1 cellular context compared by ENCODE assay signal in the genomic region with DNA sequence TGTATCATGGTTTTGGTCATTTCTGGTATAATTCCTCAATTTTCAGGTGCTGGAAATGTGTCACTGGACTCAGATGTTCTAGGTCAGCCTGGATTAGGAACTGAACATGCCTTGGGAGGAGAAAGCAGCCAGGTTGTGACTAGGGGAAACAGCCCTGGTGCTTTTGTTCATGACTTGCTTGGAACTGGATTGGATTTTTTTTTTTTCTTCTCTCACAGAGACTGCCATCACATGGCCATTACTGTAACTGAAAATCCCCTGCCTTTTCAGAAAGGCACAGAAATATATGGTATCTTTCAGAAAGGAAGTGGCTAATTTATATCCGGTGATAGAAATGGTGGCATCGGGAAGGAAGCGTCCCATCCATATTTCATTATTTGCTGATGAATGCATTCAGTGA.
TF ChIP-seq lines count a peak whose summit lies in the region.

No MANE protein-coding gene starts in this region.

TF ChIP-seq in GM12878, 131 proteins besides CTCF, POLR2A, EP300 and RAD21 (continued from another document):
- no peak for TF ChIP-seq PAX5 (IDR thresholded peaks at IDR 0.05; ENCODE audit: borderline replicate concordance, low read depth, low read length)
- peak; percentile 56 for TF ChIP-seq RUNX3 (IDR thresholded peaks at IDR 0.05; ENCODE audit: low read length)
- TF ChIP-seq, protein P1, sequence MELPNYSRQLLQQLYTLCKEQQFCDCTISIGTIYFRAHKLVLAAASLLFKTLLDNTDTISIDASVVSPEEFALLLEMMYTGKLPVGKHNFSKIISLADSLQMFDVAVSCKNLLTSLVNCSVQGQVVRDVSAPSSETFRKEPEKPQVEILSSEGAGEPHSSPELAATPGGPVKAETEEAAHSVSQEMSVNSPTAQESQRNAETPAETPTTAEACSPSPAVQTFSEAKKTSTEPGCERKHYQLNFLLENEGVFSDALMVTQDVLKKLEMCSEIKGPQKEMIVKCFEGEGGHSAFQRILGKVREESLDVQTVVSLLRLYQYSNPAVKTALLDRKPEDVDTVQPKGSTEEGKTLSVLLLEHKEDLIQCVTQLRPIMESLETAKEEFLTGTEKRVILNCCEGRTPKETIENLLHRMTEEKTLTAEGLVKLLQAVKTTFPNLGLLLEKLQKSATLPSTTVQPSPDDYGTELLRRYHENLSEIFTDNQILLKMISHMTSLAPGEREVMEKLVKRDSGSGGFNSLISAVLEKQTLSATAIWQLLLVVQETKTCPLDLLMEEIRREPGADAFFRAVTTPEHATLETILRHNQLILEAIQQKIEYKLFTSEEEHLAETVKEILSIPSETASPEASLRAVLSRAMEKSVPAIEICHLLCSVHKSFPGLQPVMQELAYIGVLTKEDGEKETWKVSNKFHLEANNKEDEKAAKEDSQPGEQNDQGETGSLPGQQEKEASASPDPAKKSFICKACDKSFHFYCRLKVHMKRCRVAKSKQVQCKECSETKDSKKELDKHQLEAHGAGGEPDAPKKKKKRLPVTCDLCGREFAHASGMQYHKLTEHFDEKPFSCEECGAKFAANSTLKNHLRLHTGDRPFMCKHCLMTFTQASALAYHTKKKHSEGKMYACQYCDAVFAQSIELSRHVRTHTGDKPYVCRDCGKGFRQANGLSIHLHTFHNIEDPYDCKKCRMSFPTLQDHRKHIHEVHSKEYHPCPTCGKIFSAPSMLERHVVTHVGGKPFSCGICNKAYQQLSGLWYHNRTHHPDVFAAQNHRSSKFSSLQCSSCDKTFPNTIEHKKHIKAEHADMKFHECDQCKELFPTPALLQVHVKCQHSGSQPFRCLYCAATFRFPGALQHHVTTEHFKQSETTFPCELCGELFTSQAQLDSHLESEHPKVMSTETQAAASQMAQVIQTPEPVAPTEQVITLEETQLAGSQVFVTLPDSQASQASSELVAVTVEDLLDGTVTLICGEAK (IDR thresholded peaks at IDR 0.05; ENCODE audit: borderline replicate concordance), result peak; percentile 45; the same call in 1 of the 2 replicates
- no peak for TF ChIP-seq TAF1 (IDR thresholded peaks at IDR 0.05; ENCODE audit: borderline replicate concordance, low read depth, low read length)
- TF ChIP-seq, protein P2, sequence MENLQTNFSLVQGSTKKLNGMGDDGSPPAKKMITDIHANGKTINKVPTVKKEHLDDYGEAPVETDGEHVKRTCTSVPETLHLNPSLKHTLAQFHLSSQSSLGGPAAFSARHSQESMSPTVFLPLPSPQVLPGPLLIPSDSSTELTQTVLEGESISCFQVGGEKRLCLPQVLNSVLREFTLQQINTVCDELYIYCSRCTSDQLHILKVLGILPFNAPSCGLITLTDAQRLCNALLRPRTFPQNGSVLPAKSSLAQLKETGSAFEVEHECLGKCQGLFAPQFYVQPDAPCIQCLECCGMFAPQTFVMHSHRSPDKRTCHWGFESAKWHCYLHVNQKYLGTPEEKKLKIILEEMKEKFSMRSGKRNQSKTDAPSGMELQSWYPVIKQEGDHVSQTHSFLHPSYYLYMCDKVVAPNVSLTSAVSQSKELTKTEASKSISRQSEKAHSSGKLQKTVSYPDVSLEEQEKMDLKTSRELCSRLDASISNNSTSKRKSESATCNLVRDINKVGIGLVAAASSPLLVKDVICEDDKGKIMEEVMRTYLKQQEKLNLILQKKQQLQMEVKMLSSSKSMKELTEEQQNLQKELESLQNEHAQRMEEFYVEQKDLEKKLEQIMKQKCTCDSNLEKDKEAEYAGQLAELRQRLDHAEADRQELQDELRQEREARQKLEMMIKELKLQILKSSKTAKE (IDR thresholded peaks at IDR 0.05; ENCODE audit: low read depth, poor library complexity, severe bottlenecking), result no peak
- peak; percentile 29; the same call in 1 of the 2 replicates for TF ChIP-seq MTA2 (IDR thresholded peaks at IDR 0.05; ENCODE audit: low read depth)
- TF ChIP-seq TBL1XR1 (IDR thresholded peaks at IDR 0.05; ENCODE audit: low read depth, low read length), result no peak
- no peak; the same call in 1 of the 2 replicates for TF ChIP-seq NFIC (IDR thresholded peaks at IDR 0.05; ENCODE audit: low read depth, low read length)
- TF ChIP-seq ZNF384 (IDR thresholded peaks at IDR 0.05; ENCODE audit: borderline replicate concordance, low read depth, low read length), result peak; percentile 89
- no peak for TF ChIP-seq TCF12 (IDR thresholded peaks at IDR 0.05; ENCODE audit: low read depth, low read length)
- TF ChIP-seq ZBED1 (IDR thresholded peaks at IDR 0.05; ENCODE audit: borderline replicate concordance), result no peak
- TF ChIP-seq NBN (IDR thresholded peaks at IDR 0.05), result no peak
- TF ChIP-seq NFYA (IDR thresholded peaks at IDR 0.05; ENCODE audit: borderline replicate concordance, low read depth, low read length), result no peak
- TF ChIP-seq BHLHE40 (IDR thresholded peaks at IDR 0.05; ENCODE audit: borderline replicate concordance in 1 of 2, low read depth in 2 of 2, low read length in 1 of 2), result 0 out of 4 replicates have a peak, but pooled peaks of 1 of the 2 experiments have one; percentile 13
- no peak for TF ChIP-seq MYC (IDR thresholded peaks at IDR 0.05; ENCODE audit: insufficient read depth, insufficient read length, insufficient replicate concordance, low read length, severe bottlenecking)
- TF ChIP-seq BRCA1 (IDR thresholded peaks at IDR 0.05; ENCODE audit: low read depth, low read length), result no peak
- TF ChIP-seq GABPA (IDR thresholded peaks at IDR 0.05; ENCODE audit: low read depth), result peak; percentile 53; the same call in 1 of the 2 replicates
- TF ChIP-seq, protein P3, sequence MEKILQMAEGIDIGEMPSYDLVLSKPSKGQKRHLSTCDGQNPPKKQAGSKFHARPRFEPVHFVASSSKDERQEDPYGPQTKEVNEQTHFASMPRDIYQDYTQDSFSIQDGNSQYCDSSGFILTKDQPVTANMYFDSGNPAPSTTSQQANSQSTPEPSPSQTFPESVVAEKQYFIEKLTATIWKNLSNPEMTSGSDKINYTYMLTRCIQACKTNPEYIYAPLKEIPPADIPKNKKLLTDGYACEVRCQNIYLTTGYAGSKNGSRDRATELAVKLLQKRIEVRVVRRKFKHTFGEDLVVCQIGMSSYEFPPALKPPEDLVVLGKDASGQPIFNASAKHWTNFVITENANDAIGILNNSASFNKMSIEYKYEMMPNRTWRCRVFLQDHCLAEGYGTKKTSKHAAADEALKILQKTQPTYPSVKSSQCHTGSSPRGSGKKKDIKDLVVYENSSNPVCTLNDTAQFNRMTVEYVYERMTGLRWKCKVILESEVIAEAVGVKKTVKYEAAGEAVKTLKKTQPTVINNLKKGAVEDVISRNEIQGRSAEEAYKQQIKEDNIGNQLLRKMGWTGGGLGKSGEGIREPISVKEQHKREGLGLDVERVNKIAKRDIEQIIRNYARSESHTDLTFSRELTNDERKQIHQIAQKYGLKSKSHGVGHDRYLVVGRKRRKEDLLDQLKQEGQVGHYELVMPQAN (conservative IDR thresholded peaks at IDR 0.05), result no peak
- no peak for TF ChIP-seq HCFC1 (IDR thresholded peaks at IDR 0.05; ENCODE audit: low read length)
- TF ChIP-seq, protein P4, sequence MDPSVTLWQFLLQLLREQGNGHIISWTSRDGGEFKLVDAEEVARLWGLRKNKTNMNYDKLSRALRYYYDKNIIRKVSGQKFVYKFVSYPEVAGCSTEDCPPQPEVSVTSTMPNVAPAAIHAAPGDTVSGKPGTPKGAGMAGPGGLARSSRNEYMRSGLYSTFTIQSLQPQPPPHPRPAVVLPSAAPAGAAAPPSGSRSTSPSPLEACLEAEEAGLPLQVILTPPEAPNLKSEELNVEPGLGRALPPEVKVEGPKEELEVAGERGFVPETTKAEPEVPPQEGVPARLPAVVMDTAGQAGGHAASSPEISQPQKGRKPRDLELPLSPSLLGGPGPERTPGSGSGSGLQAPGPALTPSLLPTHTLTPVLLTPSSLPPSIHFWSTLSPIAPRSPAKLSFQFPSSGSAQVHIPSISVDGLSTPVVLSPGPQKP (IDR thresholded peaks at IDR 0.05; ENCODE audit: low read depth, low read length), result no peak
- no peak for TF ChIP-seq CHD4 (IDR thresholded peaks at IDR 0.05)
- TF ChIP-seq, protein P5, sequence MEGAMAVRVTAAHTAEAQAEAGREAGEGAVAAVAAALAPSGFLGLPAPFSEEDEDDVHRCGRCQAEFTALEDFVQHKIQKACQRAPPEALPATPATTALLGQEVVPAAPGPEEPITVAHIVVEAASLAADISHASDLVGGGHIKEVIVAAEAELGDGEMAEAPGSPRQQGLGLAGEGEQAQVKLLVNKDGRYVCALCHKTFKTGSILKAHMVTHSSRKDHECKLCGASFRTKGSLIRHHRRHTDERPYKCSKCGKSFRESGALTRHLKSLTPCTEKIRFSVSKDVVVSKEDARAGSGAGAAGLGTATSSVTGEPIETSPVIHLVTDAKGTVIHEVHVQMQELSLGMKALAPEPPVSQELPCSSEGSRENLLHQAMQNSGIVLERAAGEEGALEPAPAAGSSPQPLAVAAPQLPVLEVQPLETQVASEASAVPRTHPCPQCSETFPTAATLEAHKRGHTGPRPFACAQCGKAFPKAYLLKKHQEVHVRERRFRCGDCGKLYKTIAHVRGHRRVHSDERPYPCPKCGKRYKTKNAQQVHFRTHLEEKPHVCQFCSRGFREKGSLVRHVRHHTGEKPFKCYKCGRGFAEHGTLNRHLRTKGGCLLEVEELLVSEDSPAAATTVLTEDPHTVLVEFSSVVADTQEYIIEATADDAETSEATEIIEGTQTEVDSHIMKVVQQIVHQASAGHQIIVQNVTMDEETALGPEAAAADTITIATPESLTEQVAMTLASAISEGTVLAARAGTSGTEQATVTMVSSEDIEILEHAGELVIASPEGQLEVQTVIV (IDR thresholded peaks at IDR 0.05; ENCODE audit: borderline replicate concordance, partially characterized antibody), result no peak
- TF ChIP-seq, protein P6, sequence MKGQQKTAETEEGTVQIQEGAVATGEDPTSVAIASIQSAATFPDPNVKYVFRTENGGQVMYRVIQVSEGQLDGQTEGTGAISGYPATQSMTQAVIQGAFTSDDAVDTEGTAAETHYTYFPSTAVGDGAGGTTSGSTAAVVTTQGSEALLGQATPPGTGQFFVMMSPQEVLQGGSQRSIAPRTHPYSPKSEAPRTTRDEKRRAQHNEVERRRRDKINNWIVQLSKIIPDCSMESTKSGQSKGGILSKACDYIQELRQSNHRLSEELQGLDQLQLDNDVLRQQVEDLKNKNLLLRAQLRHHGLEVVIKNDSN (IDR thresholded peaks at IDR 0.05; ENCODE audit: borderline replicate concordance, extremely low read length, insufficient read depth, low read depth, low read length), result no peak
- 0 out of 2 replicates have a peak, but pooled peaks have one; percentile 15 for TF ChIP-seq FOXM1 (IDR thresholded peaks at IDR 0.05; ENCODE audit: low read depth, low read length)
- TF ChIP-seq POU2F2 (IDR thresholded peaks at IDR 0.05; ENCODE audit: borderline replicate concordance, low read depth, low read length), result no peak
- peak; percentile 61 to 74 for TF ChIP-seq IKZF2 (IDR thresholded peaks at IDR 0.05)
- 0 out of 2 replicates have a peak, but pooled peaks have one; percentile 27 for TF ChIP-seq MEF2A (IDR thresholded peaks at IDR 0.05; ENCODE audit: insufficient read depth, low read depth, low read length)
